In the genomic region with DNA sequence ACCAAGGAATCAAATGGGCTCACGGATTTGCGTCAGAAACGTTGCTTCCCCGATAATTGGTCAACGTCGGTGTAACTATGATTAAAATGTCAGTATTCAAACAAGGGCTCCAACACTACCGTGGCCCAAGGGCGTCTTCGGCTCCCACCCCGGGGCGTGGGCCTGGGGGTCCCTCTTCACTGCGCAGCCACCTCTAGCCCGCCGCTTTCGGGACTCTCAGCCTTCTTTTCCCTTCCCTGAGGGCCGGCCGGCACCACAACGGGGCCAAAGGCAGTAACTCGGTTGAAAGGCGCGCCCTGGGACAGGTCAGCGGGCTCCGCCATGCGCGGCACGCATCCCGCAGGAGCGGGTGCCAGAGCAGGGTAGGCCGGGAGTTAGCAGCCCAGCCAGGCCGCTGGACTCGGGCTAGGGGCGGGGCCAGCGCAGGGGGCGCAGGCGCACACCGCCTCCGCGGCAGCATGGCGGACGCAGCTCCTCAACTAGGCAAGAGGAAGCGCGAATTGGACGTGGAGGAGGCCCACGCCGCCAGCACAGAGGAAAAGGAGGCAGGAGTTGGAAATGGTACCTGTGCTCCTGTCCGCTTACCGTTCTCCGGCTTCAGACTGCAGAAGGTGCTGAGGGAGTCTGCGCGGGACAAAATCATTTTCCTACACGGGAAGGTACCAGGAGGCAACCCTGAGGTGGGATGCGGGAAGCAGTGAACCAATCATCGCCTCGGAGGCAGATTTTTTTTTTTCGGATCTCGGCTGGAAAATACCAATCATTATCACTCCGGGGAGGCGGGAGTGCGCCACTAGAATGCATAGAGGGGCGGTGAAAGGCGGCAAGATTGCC, we compare ENCODE assay signal across 8 cellular contexts. TPM values are rescaled to one million over a fixed set of nuclear protein-coding genes. Genes with fewer than 3 reads are reported as not detected.
A peak's percentile ranks its signal among the peaks of the same experiment; 100 is the strongest.
DNase-seq lines count a peak whose midpoint lies in the region; ATAC-seq lines count a peak whose summit lies in the region.

TSS of gene DCPS (plus strand) at position 438 of the 834 bp plus-strand sequence. CDS start at position 459, 21 bp downstream.

- peak within 1 kb of the TSS; percentile 85 to 95 (median 92) for H3K27ac ChIP-seq in BLaER1 treated with 17β-estradiol and CSF1 and Interleukin-3, amounts not matched to agents 10 nM and 100 nM

- H3K27me3 ChIP-seq in BLaER1 treated with 17β-estradiol and CSF1 and Interleukin-3, amounts not matched to agents 10 nM and 100 nM: no peaks in the 10 kb centered on the region

- ATAC-seq in GM19324 (IDR thresholded peaks at IDR 0.05; ENCODE audit: low FRiP score, unreplicated experiment): peak; percentile 91
- ATAC-seq in HG03460 (IDR thresholded peaks at IDR 0.05; ENCODE audit: unreplicated experiment): peak; percentile 88
- ATAC-seq in left lobe of liver: peak; percentile 99

- peaks cover 17 to 41% (median 32%) of the 10 kb centered on the region in 10 experiments for H3K4me1 ChIP-seq in BLaER1 treated with 17β-estradiol and CSF1 and Interleukin-3, amounts not matched to agents 10 nM and 100 nM

- H3K9me3 Mint-ChIP-seq in activated CD4-positive, alpha-beta T cell treated with anti-CD3 and anti-CD28 coated beads, Interleukin-2, amount 10 ng/mL, durations not matched to agents 7 days and 5 days: no peaks in the 10 kb centered on the region

- H3K4me1 Mint-ChIP-seq in activated CD4-positive, alpha-beta T cell treated with anti-CD3 and anti-CD28 coated beads, Interleukin-2, amount 10 ng/mL, durations not matched to agents 7 days and 5 days: peaks cover 32% of the 10 kb centered on the region

- peak within 1 kb of the TSS; percentile 61 to 77 (median 70) for H3K4me3 ChIP-seq in BLaER1 treated with 17β-estradiol and CSF1 and Interleukin-3, amounts not matched to agents 10 nM and 100 nM

- H3K9me3 ChIP-seq in BLaER1 treated with 17β-estradiol and CSF1 and Interleukin-3, amounts not matched to agents 10 nM and 100 nM (replicated peaks in 1 of 11): no peaks in the 10 kb centered on the region

- H3K36me3 Mint-ChIP-seq in activated CD4-positive, alpha-beta T cell treated with anti-CD3 and anti-CD28 coated beads, Interleukin-2, amount 10 ng/mL, durations not matched to agents 7 days and 5 days (ENCODE audit: low read depth): peaks cover 27% of the 10 kb centered on the region

- no peaks in the 10 kb centered on the region for H3K27me3 Mint-ChIP-seq in activated CD4-positive, alpha-beta T cell treated with anti-CD3 and anti-CD28 coated beads, Interleukin-2, amount 10 ng/mL, durations not matched to agents 7 days and 5 days

- peak within 1 kb of the TSS; percentile 87 to 95 (median 93) for H3K9ac ChIP-seq in BLaER1 treated with 17β-estradiol and CSF1 and Interleukin-3, amounts not matched to agents 10 nM and 100 nM

- H3K27ac Mint-ChIP-seq in activated CD4-positive, alpha-beta T cell treated with anti-CD3 and anti-CD28 coated beads, Interleukin-2, amount 10 ng/mL, durations not matched to agents 7 days and 5 days: peak within 1 kb of the TSS; percentile 83

- peak within 1 kb of the TSS; percentile 82 to 95 (median 90) for H3K4me2 ChIP-seq in BLaER1 treated with 17β-estradiol and CSF1 and Interleukin-3, amounts not matched to agents 10 nM and 100 nM

- peak within 1 kb of the TSS; percentile 77 for H3K4me3 Mint-ChIP-seq in activated CD4-positive, alpha-beta T cell treated with anti-CD3 and anti-CD28 coated beads, Interleukin-2, amount 10 ng/mL, durations not matched to agents 7 days and 5 days

- CTCF ChIA-PET in activated CD4-positive, alpha-beta T cell treated with anti-CD3 and anti-CD28 coated beads, Interleukin-2, amount 10 ng/mL, durations not matched to agents 7 days and 5 days (lab: Charles Lee): interaction anchor here (0.9 to 2.4 kb wide), 3 partner anchors 10 to 177 kb away, joined by 3 to 10 read pairs (median 8); no protein-coding TSS in a partner anchor

- H3K36me3 ChIP-seq in BLaER1 treated with 17β-estradiol and CSF1 and Interleukin-3, amounts not matched to agents 10 nM and 100 nM: peaks cover 5 to 42% (median 15%) of the 10 kb centered on the region in 11 experiments; a peak in 17 of 22 replicates

- H4K20me1 ChIP-seq in BLaER1 treated with 17β-estradiol and CSF1 and Interleukin-3, amounts not matched to agents 10 nM and 100 nM: peaks cover 0 to 4% (median 0%) of the 10 kb centered on the region in 11 experiments; a peak in 3 of 22 replicates

- POLR2A ChIA-PET in activated CD4-positive, alpha-beta T cell treated with anti-CD3 and anti-CD28 coated beads, Interleukin-2, amount 10 ng/mL, durations not matched to agents 7 days and 5 days (lab: Charles Lee): interaction anchor here (0.6 to 1.8 kb wide), 3 partner anchors 15 to 175 kb away, joined by 3 to 5 read pairs (median 3); no protein-coding TSS in a partner anchor

- DNase-seq in NCI-H69 (lab: John Stamatoyannopoulos, UW): peak; percentile 95
- DNase-seq in activated CD4-positive, alpha-beta T cell treated with anti-CD3 and anti-CD28 coated beads, Interleukin-2, amount 10 ng/mL, durations not matched to agents 7 days and 5 days: peak; percentile 86
- DNase-seq in cortex of kidney (lab: John Stamatoyannopoulos, UW): peak; percentile 38
- peak; percentile 95 for DNase-seq in left lobe of liver (ENCODE audit: low spot score)
- peak; percentile 79 for DNase-seq in stimulated activated CD4-positive, alpha-beta T cell treated with anti-CD3 and anti-CD28 coated beads, Interleukin-2, amount 100 ng/mL, for 4 hours (ENCODE audit: low read depth)

RNA-seq across cellular contexts. Expression of gene DCPS, which starts in this region (rescaled TPM):
- total RNA-seq in activated CD4-positive, alpha-beta T cell treated with anti-CD3 and anti-CD28 coated beads, Interleukin-2, amount 10 ng/mL, durations not matched to agents 7 days and 5 days: 10 to 100 TPM; 33.1 to 33.5 TPM
- 14.5 TPM for total RNA-seq in left lobe of liver

Comparison
In these comparisons a context has a peak if more than half of its experiments do, and no peak if none do; other contexts are left out.
1. Peak in every context shown above with its lines: DNase-seq, ATAC-seq, H3K4me3 ChIP-seq and H3K27ac ChIP-seq.
2. DNase-seq: peak in every context shown above with its lines; median percentile 95 in NCI-H69; 95 in left lobe of liver; 86 in activated CD4-positive, alpha-beta T cell treated with anti-CD3 and anti-CD28 coated beads, Interleukin-2, amount 10 ng/mL, durations not matched to agents 7 days and 5 days; 79 in stimulated activated CD4-positive, alpha-beta T cell treated with anti-CD3 and anti-CD28 coated beads, Interleukin-2, amount 100 ng/mL, for 4 hours; 38 in cortex of kidney.